1 cellular context compared by ENCODE assay signal in genomic region chr16:51150894-51151320, GRCh38.
TF ChIP-seq lines count a peak whose summit lies in the region.

Gene SALL1 (minus strand): TSS chr16:51151270. CDS start chr16:51151241, 29 bp downstream.

TF ChIP-seq in WTC11, 78 proteins besides CTCF, POLR2A, EP300 and RAD21 (continued from another document):
- TF ChIP-seq ATF2 (CRISPR knock-in tag; IDR thresholded peaks at IDR 0.05; ENCODE audit: borderline replicate concordance, low read depth) = no peak
- TF ChIP-seq FOXJ3 (CRISPR knock-in tag; IDR thresholded peaks at IDR 0.05; ENCODE audit: borderline replicate concordance) = no peak
- no peak for TF ChIP-seq ATF1 (CRISPR knock-in tag; IDR thresholded peaks at IDR 0.05)
- TF ChIP-seq JAZF1 (CRISPR knock-in tag; IDR thresholded peaks at IDR 0.05) = no peak
- TF ChIP-seq ZNF232 (CRISPR knock-in tag; IDR thresholded peaks at IDR 0.05) = no peak
- no peak for TF ChIP-seq ELF4 (CRISPR knock-in tag; IDR thresholded peaks at IDR 0.05; ENCODE audit: low read depth)
